In the genomic region with DNA sequence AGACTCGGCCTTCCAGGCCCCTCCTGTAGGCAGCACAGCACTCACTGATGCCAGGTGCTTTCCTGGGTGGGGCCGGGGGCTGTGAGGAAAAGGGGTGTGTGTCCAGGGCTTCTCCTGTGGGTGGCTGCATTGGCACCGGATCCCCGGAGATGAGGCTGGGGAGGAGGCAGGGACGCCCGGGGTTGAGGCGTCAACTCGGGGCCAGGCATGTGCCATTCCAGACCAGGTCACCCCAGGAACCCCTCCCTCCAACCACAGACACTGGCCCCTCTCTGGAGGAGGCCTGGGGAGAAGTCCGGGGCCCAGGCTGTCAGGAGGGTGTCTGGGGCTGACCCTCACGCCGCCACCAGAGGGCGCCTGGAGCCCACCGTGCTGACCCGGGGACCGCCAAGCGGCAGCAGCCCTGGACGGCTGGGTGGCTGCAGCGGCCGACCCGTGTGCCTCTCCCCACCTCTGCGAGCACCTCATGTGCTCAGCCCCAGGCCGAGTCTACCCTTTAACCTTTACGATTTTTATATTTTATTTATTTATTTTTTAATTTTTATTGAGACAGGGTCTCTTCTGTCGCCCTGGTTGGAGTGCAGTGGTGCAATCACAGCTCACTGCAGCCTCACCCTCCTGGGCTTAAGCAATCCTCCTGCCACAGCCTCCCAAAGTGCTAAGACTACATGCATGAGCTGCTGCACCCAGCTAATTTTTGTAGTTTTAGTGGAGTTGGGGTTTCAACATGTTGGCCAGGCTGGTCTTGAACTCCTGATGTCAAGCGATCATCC, we compare ENCODE assay signal across 9 cellular contexts. TPM values are rescaled to one million over a fixed set of nuclear protein-coding genes. Genes with fewer than 3 reads are reported as not detected.
A peak's percentile ranks its signal among the peaks of the same experiment; 100 is the strongest.
DNase-seq lines count a peak whose midpoint lies in the region; ATAC-seq and TF ChIP-seq lines count a peak whose summit lies in the region.
"Had no signal": no experiment of that assay in that cellular context is flagged by ENCODE, and none has a peak within 500 bp of the region (broad histone marks: within the 10 kb centered on the region; RNA-seq: fewer than 3 reads in every experiment).

No MANE protein-coding gene starts in this region.

- no peaks in the 10 kb centered on the region for H3K9me3 Mint-ChIP-seq in endothelial cell (ENCODE audit: unreplicated experiment)
- no peaks in the 10 kb centered on the region for H3K9me3 Mint-ChIP-seq in stimulated activated memory B cell treated with anti-CD40 and anti-IgM and Interleukin-4, amounts not matched to agents 10 μg/mL and 1 μg/mL and 100 μg/mL, for 72 hours

- H3K27ac Mint-ChIP-seq in endothelial cell (ENCODE audit: unreplicated experiment): no peak overlapping the region
- no peak overlapping the region for H3K27ac Mint-ChIP-seq in stimulated activated memory B cell treated with anti-CD40 and anti-IgM and Interleukin-4, amounts not matched to agents 10 μg/mL and 1 μg/mL and 100 μg/mL, for 72 hours

- H3K27ac ChIP-seq in AG04450 (ENCODE audit: low read depth, low read length): no peak overlapping the region
- H3K27ac ChIP-seq: skin epidermis had no signal

- no peaks in the 10 kb centered on the region for H3K4me1 Mint-ChIP-seq in endothelial cell (ENCODE audit: unreplicated experiment)
- H3K4me1 Mint-ChIP-seq in stimulated activated memory B cell treated with anti-CD40 and anti-IgM and Interleukin-4, amounts not matched to agents 10 μg/mL and 1 μg/mL and 100 μg/mL, for 72 hours: peaks cover 16% of the 10 kb centered on the region

- DNase-seq in AG04450 (ENCODE audit: low read depth, low spot score): no peak
- peak; percentile 95 for DNase-seq in GM13977 (ENCODE audit: low spot score)
- DNase-seq in NOMO-1 treated with DMSO at 0.1 percent for 48 hours (lab: John Stamatoyannopoulos, UW; ENCODE audit: unreplicated experiment): peak; percentile 53
- peak; percentile 95 for DNase-seq in activated CD8-positive, alpha-beta memory T cell treated with anti-CD3 and anti-CD28 coated beads, Interleukin-2, amount 50 U/mL, for 48 hours
- peak; percentile 92 for DNase-seq in endothelial cell (ENCODE audit: low spot score)
- DNase-seq in mucosa of gallbladder (ENCODE audit: low spot score): peak; percentile 75

- H3K27me3 Mint-ChIP-seq in endothelial cell (ENCODE audit: unreplicated experiment): peaks cover 25% of the 10 kb centered on the region
- peaks cover 68% of the 10 kb centered on the region for H3K27me3 Mint-ChIP-seq in stimulated activated memory B cell treated with anti-CD40 and anti-IgM and Interleukin-4, amounts not matched to agents 10 μg/mL and 1 μg/mL and 100 μg/mL, for 72 hours

- ATAC-seq in stimulated activated memory B cell treated with anti-CD40 and anti-IgM and Interleukin-4, amounts not matched to agents 10 μg/mL and 1 μg/mL and 100 μg/mL, for 72 hours: peak; percentile 72
- ATAC-seq in GM18511 (IDR thresholded peaks at IDR 0.05; ENCODE audit: unreplicated experiment): no peak

- peaks cover 15% of the 10 kb centered on the region for H3K27me3 ChIP-seq in AG04450 (ENCODE audit: control insufficient read depth, insufficient read depth, low read length)

- H3K36me3 Mint-ChIP-seq in endothelial cell (ENCODE audit: low read depth, unreplicated experiment): no peaks in the 10 kb centered on the region
- no peaks in the 10 kb centered on the region for H3K36me3 Mint-ChIP-seq in stimulated activated memory B cell treated with anti-CD40 and anti-IgM and Interleukin-4, amounts not matched to agents 10 μg/mL and 1 μg/mL and 100 μg/mL, for 72 hours

- H3K9me3 ChIP-seq in AG04450 (ENCODE audit: control insufficient read depth, insufficient read depth, low read length): no peaks in the 10 kb centered on the region; the same call in 1 of the 2 replicates

- CTCF ChIA-PET in AG04450 (lab: Charles Lee): interaction anchor here (0.6 to 4.2 kb wide), 13 partner anchors 8 to 391 kb away, joined by 3 to 29 read pairs (median 4); partner anchors contain the start of gene CHTF18

- TF ChIP-seq CTCF in AG04450 (IDR thresholded peaks at IDR 0.05; ENCODE audit: low read depth, low read length): peak; percentile 88
- peak; percentile 98 for TF ChIP-seq CTCF in GM13977 (IDR thresholded peaks at IDR 0.05; ENCODE audit: extremely low read depth, insufficient read depth, missing control alignments)
- peak; percentile 82 for TF ChIP-seq CTCF in endothelial cell (IDR thresholded peaks at IDR 0.05; ENCODE audit: unreplicated experiment)

- in situ Hi-C loops in GM13977 (cut with MboI; ENCODE audit: low pct_unique_long_range_greater_than_20kb, low sequenced_read_pairs, unreplicated experiment): loop anchor here (5.0 kb wide), 1 partner anchor 76 kb away; the partner anchor contains the start of genes CHTF18 and RPUSD1

- no peak overlapping the region for H3K4me3 ChIP-seq in AG04450 (ENCODE audit: low read depth, low read length)
- H3K4me3 ChIP-seq: skin epidermis had no signal

- no peak overlapping the region for H3K4me3 Mint-ChIP-seq in endothelial cell (ENCODE audit: unreplicated experiment)
- H3K4me3 Mint-ChIP-seq in stimulated activated memory B cell treated with anti-CD40 and anti-IgM and Interleukin-4, amounts not matched to agents 10 μg/mL and 1 μg/mL and 100 μg/mL, for 72 hours: no peak overlapping the region

- POLR2A ChIA-PET in AG04450 (lab: Yijun Ruan, JAX): interaction anchor here (1.2 to 1.6 kb wide), 2 partner anchors 10 to 14 kb away, joined by 6 to 7 read pairs; partner anchors contain the start of genes ANTKMT and CCDC78

RNA-seq across cellular contexts. Expression of gene METRN, which starts 3.2 kb away (rescaled TPM):
- polyA plus RNA-seq in AG04450 (2011; rRNA removed): 20.0 and 23.9 TPM in 2 replicates
- polyA minus RNA-seq in AG04450 (2011; rRNA and poly(A)+ RNA removed): 3.9 and 5.7 TPM in 2 replicates
- total RNA-seq in endothelial cell (ENCODE audit: unreplicated experiment) (11.2 TPM), mucosa of gallbladder (62.0 TPM)

RNA-seq across cellular contexts. Expression of gene FBXL16, which starts 6.1 kb away (rescaled TPM):
- 0.11 and 0.22 TPM in 2 replicates for polyA plus RNA-seq in AG04450 (2011; rRNA removed)
- 0.09 and 0.13 TPM in 2 replicates for polyA minus RNA-seq in AG04450 (2011; rRNA and poly(A)+ RNA removed)
- total RNA-seq in endothelial cell (ENCODE audit: unreplicated experiment): not detected
- 0.78 TPM for total RNA-seq in mucosa of gallbladder

RNA-seq across cellular contexts. Expression of gene ANTKMT, which starts 9.2 kb away (rescaled TPM):
- polyA plus RNA-seq in AG04450 (2011; rRNA removed): 5.3 and 6.7 TPM in 2 replicates
- 1.1 and 1.8 TPM in 2 replicates for polyA minus RNA-seq in AG04450 (2011; rRNA and poly(A)+ RNA removed)
- total RNA-seq in endothelial cell (ENCODE audit: unreplicated experiment) (11.1 TPM), mucosa of gallbladder (54.7 TPM)

RNA-seq across cellular contexts. Expression of gene CCDC78, which starts 14.5 kb away (rescaled TPM):
- polyA plus RNA-seq in AG04450 (2011; rRNA removed): 1.1 and 1.5 TPM in 2 replicates
- 0.78 and 1.8 TPM in 2 replicates for polyA minus RNA-seq in AG04450 (2011; rRNA and poly(A)+ RNA removed)
- total RNA-seq in endothelial cell (ENCODE audit: unreplicated experiment) (0.85 TPM), mucosa of gallbladder (3.3 TPM)

RNA-seq across cellular contexts. Expression of gene HAGHL, which starts 15.2 kb away (rescaled TPM):
- 4.2 and 5.5 TPM in 2 replicates for polyA plus RNA-seq in AG04450 (2011; rRNA removed)
- 1.2 and 3.5 TPM in 2 replicates for polyA minus RNA-seq in AG04450 (2011; rRNA and poly(A)+ RNA removed)
- total RNA-seq in endothelial cell (ENCODE audit: unreplicated experiment) (1.5 TPM), mucosa of gallbladder (13.4 TPM)
